Comparison of ENCODE assay signal across 1 cellular context in genomic region chr1:101436100-101436511, GRCh38.
TF ChIP-seq lines count a peak whose summit lies in the region.

No MANE protein-coding gene starts in this region.

TF ChIP-seq in WTC11, 78 proteins besides CTCF, POLR2A, EP300 and RAD21 (continued from another document):
- TF ChIP-seq ERG (CRISPR knock-in tag; IDR thresholded peaks at IDR 0.05) (no peak), ZNF512 (CRISPR knock-in tag; IDR thresholded peaks at IDR 0.05; ENCODE audit: borderline replicate concordance) (no peak), TP53 (CRISPR knock-in tag; IDR thresholded peaks at IDR 0.05) (no peak), NR1H2 (CRISPR knock-in tag; IDR thresholded peaks at IDR 0.05) (no peak)
- TF ChIP-seq, protein P1, sequence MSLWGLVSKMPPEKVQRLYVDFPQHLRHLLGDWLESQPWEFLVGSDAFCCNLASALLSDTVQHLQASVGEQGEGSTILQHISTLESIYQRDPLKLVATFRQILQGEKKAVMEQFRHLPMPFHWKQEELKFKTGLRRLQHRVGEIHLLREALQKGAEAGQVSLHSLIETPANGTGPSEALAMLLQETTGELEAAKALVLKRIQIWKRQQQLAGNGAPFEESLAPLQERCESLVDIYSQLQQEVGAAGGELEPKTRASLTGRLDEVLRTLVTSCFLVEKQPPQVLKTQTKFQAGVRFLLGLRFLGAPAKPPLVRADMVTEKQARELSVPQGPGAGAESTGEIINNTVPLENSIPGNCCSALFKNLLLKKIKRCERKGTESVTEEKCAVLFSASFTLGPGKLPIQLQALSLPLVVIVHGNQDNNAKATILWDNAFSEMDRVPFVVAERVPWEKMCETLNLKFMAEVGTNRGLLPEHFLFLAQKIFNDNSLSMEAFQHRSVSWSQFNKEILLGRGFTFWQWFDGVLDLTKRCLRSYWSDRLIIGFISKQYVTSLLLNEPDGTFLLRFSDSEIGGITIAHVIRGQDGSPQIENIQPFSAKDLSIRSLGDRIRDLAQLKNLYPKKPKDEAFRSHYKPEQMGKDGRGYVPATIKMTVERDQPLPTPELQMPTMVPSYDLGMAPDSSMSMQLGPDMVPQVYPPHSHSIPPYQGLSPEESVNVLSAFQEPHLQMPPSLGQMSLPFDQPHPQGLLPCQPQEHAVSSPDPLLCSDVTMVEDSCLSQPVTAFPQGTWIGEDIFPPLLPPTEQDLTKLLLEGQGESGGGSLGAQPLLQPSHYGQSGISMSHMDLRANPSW (CRISPR knock-in tag; conservative IDR thresholded peaks at IDR 0.05; ENCODE audit: low read depth): no peak
